ENCODE assay signal across 14 cellular contexts in genomic region chr12:106170285-106170684, GRCh38. TPM values are rescaled to one million over a fixed set of nuclear protein-coding genes. Genes with fewer than 3 reads are reported as not detected.
DNase-seq lines count a peak whose midpoint lies in the region; ATAC-seq and TF ChIP-seq lines count a peak whose summit lies in the region.
"Had no signal": no experiment of that assay in that cellular context is flagged by ENCODE, and none has a peak within 500 bp of the region (broad histone marks: within the 10 kb centered on the region; RNA-seq: fewer than 3 reads in every experiment).

No MANE protein-coding gene starts in this region.

- H3K9ac ChIP-seq in GM23248 (no peak overlapping the region), fibroblast of lung (ENCODE audit: insufficient read depth, low read length) (no peak overlapping the region)

- no peaks in the 10 kb centered on the region for H3F3A ChIP-seq in GM23248 (ENCODE audit: insufficient read depth)

- H3K9me3 ChIP-seq in GM23248 (ENCODE audit: low read depth) (no peaks in the 10 kb centered on the region), fibroblast of lung (ENCODE audit: control insufficient read depth, insufficient read depth, low read depth, low read length) (no peaks in the 10 kb centered on the region), gastrocnemius medialis (no peaks in the 10 kb centered on the region)

- no peaks in the 10 kb centered on the region for H3K79me2 ChIP-seq in GM23248 (ENCODE audit: insufficient read depth)
- no peaks in the 10 kb centered on the region for H3K79me2 ChIP-seq in fibroblast of lung (ENCODE audit: control insufficient read depth, insufficient read depth, low read length)

- 21 to 26% methylated on average over 4 of the region's 4 CpGs for WGBS in GM23248 (ENCODE audit: low coverage in 1 of 2, low lambda C conversion rate in 2 of 2, missing lambda C conversion rate in 2 of 2), 2 experiments

- H3K4me1 ChIP-seq in GM23248 (ENCODE audit: insufficient read depth), result no peaks in the 10 kb centered on the region
- H3K4me1 ChIP-seq in fibroblast of lung (ENCODE audit: control insufficient read depth, extremely low read depth, insufficient read depth, low read length), result no peaks in the 10 kb centered on the region
- H3K4me1 ChIP-seq in gastrocnemius medialis, result peaks cover 0 to 7% of the 10 kb centered on the region in 2 donors

- ATAC-seq in gastrocnemius medialis (peak; percentile 66 to 68), GM19463 (IDR thresholded peaks at IDR 0.05; ENCODE audit: unreplicated experiment) (no peak)
- ATAC-seq: naive thymus-derived CD4-positive, alpha-beta T cell; sciatic nerve; T-cell had no signal

- DNase-seq in GM23248, result peak; percentile 88
- DNase-seq in RPMI7951 (ENCODE audit: low read depth), result peak; percentile 92
- DNase-seq in fibroblast of lung (ENCODE audit: low read depth in 2 of 2), result peak; percentile 23 to 89
- peak; percentile 41 to 42 for DNase-seq in gastrocnemius medialis
- DNase-seq in foreskin melanocyte, result no peak
- DNase-seq in GF-D8 (lab: John Stamatoyannopoulos, UW), result no peak
- DNase-seq: activated CD4-positive, alpha-beta T cell treated with anti-CD3 and anti-CD28 coated beads for 4 hours; Calu3; H7; kidney; naive thymus-derived CD4-positive, alpha-beta T cell; T-cell had no signal

- H3K27me3 ChIP-seq in GM23248 (replicated peaks; ENCODE audit: insufficient read depth) (0 out of 2 replicates have a peak, but pooled peaks cover 3% of the 10 kb centered on the region), fibroblast of lung (ENCODE audit: control insufficient read depth, insufficient read depth, low read length) (peaks cover 3% of the 10 kb centered on the region), gastrocnemius medialis (no peaks in the 10 kb centered on the region)

- H3K27ac ChIP-seq in GM23248, result no peak overlapping the region
- no peak overlapping the region for H3K27ac ChIP-seq in fibroblast of lung (ENCODE audit: insufficient read depth, low read length)
- H3K27ac ChIP-seq in gastrocnemius medialis, result no peak overlapping the region

- in situ Hi-C loops in GM23248 (cut with MboI) (no loop called here), gastrocnemius medialis (cut with MboI; ENCODE audit: low sequenced_read_pairs in 4 of 4) (no loop called here)

- no peaks in the 10 kb centered on the region for H3K36me3 ChIP-seq in GM23248 (ENCODE audit: low read depth)
- H3K36me3 ChIP-seq in fibroblast of lung (ENCODE audit: control insufficient read depth, insufficient read depth, low read length), result no peaks in the 10 kb centered on the region
- no peaks in the 10 kb centered on the region for H3K36me3 ChIP-seq in gastrocnemius medialis

- intact Hi-C loops in gastrocnemius medialis (cut with DNase I; ENCODE audit: low total_unique reads), result no loop called here

- H3K9me2 ChIP-seq in GM23248 (ENCODE audit: insufficient read depth), result no peaks in the 10 kb centered on the region

- no peaks in the 10 kb centered on the region for H4K20me1 ChIP-seq in GM23248 (ENCODE audit: insufficient read depth)
- no peaks in the 10 kb centered on the region for H4K20me1 ChIP-seq in fibroblast of lung (ENCODE audit: control insufficient read depth, extremely low read depth, insufficient read depth, low read length)

- no peak for TF ChIP-seq POLR2A in gastrocnemius medialis (IDR thresholded peaks at IDR 0.05)

- no peak overlapping the region for H2AFZ ChIP-seq in GM23248
- no peak overlapping the region for H2AFZ ChIP-seq in fibroblast of lung (ENCODE audit: low read length)

- H3K4me2 ChIP-seq in GM23248 (ENCODE audit: unreplicated experiment) (no peak overlapping the region), fibroblast of lung (ENCODE audit: extremely low read depth, insufficient read depth, low read length) (no peak overlapping the region)

- no peak overlapping the region for H3K4me3 ChIP-seq in GM23248
- H3K4me3 ChIP-seq in fibroblast of lung (replicated peaks in 1 of 4; ENCODE audit: control extremely low read depth in 1 of 4, insufficient read depth in 1 of 4, low read depth in 3 of 4, low read length in 4 of 4), result no peak overlapping the region
- no peak overlapping the region for H3K4me3 ChIP-seq in gastrocnemius medialis

- no peak for TF ChIP-seq CTCF in fibroblast of lung (conservative IDR thresholded peaks at IDR 0.05 in 1 of 2, IDR thresholded peaks at IDR 0.05 in 1 of 2; ENCODE audit: low read depth in 1 of 2, low read length in 2 of 2)
- no peak for TF ChIP-seq CTCF in gastrocnemius medialis (IDR thresholded peaks at IDR 0.05 in 4 of 5, conservative IDR thresholded peaks at IDR 0.05 in 1 of 5)

RNA-seq across cellular contexts. Expression of gene NUAK1, which starts 31.5 kb away (rescaled TPM):
- total RNA-seq in GM23248 (2014; rRNA removed; shearing (Covaris generic)), result 29.6 and 45.7 TPM in 2 replicates
- polyA plus RNA-seq in GM23248 (2016; fragmentation: Nextera tagmentation; extraction: Ambion mirVana) (11.1 and 13.4 TPM in 2 replicates), fibroblast of lung (4.6 and 20.7 TPM in 2 replicates)
- total RNA-seq in RPMI7951 (2014; rRNA removed; shearing (Covaris generic)), result 6.9 and 7.0 TPM in 2 replicates
- total RNA-seq in fibroblast of lung (4.6 and 5.1 TPM in 2 replicates), gastrocnemius medialis (10 to 100 TPM; 18.9 to 34.5 (median 29.1) TPM)
- polyA plus RNA-seq in fibroblast of lung (2012), result 3.3 and 17.2 TPM in 2 replicates
- polyA minus RNA-seq in fibroblast of lung (ENCODE audit: low replicate concordance), result 6.4 and 24.2 TPM in 2 replicates
- polyA plus RNA-seq: naive thymus-derived CD4-positive, alpha-beta T cell had no signal

Comparison
In these comparisons a context has a peak if more than half of its experiments do, and no peak if none do; other contexts are left out.
1. DNase-seq: peak in GM23248 (single experiment), RPMI7951 (single experiment), fibroblast of lung (2 of 2) and gastrocnemius medialis (2 of 2); none in foreskin melanocyte (single experiment) and GF-D8 (single experiment).